ENCODE assay signal across 8 cellular contexts in genomic region chr6:164927288-164928040, GRCh38.
DNase-seq lines count a peak whose midpoint lies in the region; ATAC-seq and TF ChIP-seq lines count a peak whose summit lies in the region.

No MANE protein-coding gene starts in this region.

- intact Hi-C loops in activated B cell treated with CpG ODN at 0.5 μM for 24 hours (cut with micrococcal nuclease), result no loop called here

- H3K36me3 Mint-ChIP-seq in activated B cell treated with CpG ODN at 0.5 μM for 24 hours (ENCODE audit: low read depth), result no peaks in the 10 kb centered on the region

- POLR2A ChIA-PET in AG04450 (lab: Yijun Ruan, JAX), result no interaction called here
- POLR2A ChIA-PET in activated B cell treated with CpG ODN at 0.5 μM for 24 hours (lab: Charles Lee), result no interaction called here

- no peaks in the 10 kb centered on the region for H3K27me3 Mint-ChIP-seq in activated B cell treated with CpG ODN at 0.5 μM for 24 hours

- peak; percentile 93 for ATAC-seq in GM18858 (IDR thresholded peaks at IDR 0.05; ENCODE audit: unreplicated experiment)
- peak; percentile 76 for ATAC-seq in HG03025 (IDR thresholded peaks at IDR 0.05; ENCODE audit: low FRiP score, unreplicated experiment)
- ATAC-seq in activated B cell treated with CpG ODN at 0.5 μM for 24 hours (ENCODE audit: low read depth), result peak; percentile 45

- H3K4me3 Mint-ChIP-seq in activated B cell treated with CpG ODN at 0.5 μM for 24 hours, result no peak overlapping the region

- no peaks in the 10 kb centered on the region for H3K27me3 ChIP-seq in AG04450 (ENCODE audit: control insufficient read depth, insufficient read depth, low read length)

- TF ChIP-seq CTCF in AG04450 (IDR thresholded peaks at IDR 0.05; ENCODE audit: low read depth, low read length) (peak; percentile 79), activated B cell treated with CpG ODN at 0.5 μM for 24 hours (IDR thresholded peaks at IDR 0.05) (peak; percentile 96)

- DNase-seq in AG04450 (ENCODE audit: low read depth, low spot score) (no peak), NCI-H2029 treated with DMSO at 0.1 percent for 48 hours (lab: John Stamatoyannopoulos, UW) (peak; percentile 59), activated B cell treated with CpG ODN at 0.5 μM for 24 hours (peak; percentile 47), kidney tubule cell (ENCODE audit: low spot score) (peak; percentile 69)
- peak; percentile 25 for DNase-seq in central memory CD4-positive, alpha-beta T cell
- peak; percentile 58 for DNase-seq in stimulated activated CD4-positive, alpha-beta T cell treated with anti-CD3 and anti-CD28 coated beads, Interleukin-4, amount 100 ng/mL, for 24 hours

- CTCF ChIA-PET in AG04450 (lab: Charles Lee) (interaction anchor here (0.8 to 2.1 kb wide), 2 partner anchors 9 to 1505 kb away, joined by 3 to 7 read pairs; no protein-coding TSS in a partner anchor), activated B cell treated with CpG ODN at 0.5 μM for 24 hours (lab: Charles Lee) (no interaction called here)

- H3K27ac ChIP-seq in AG04450 (ENCODE audit: low read depth, low read length), result no peak overlapping the region

- peaks cover 32% of the 10 kb centered on the region for H3K9me3 ChIP-seq in AG04450 (ENCODE audit: control insufficient read depth, insufficient read depth, low read length)

- H3K9me3 Mint-ChIP-seq in activated B cell treated with CpG ODN at 0.5 μM for 24 hours, result no peaks in the 10 kb centered on the region

- no peak overlapping the region for H3K27ac Mint-ChIP-seq in activated B cell treated with CpG ODN at 0.5 μM for 24 hours

- no peak overlapping the region for H3K4me3 ChIP-seq in AG04450 (ENCODE audit: low read depth, low read length)

- no peaks in the 10 kb centered on the region for H3K4me1 Mint-ChIP-seq in activated B cell treated with CpG ODN at 0.5 μM for 24 hours
